Comparison of ENCODE assay signal across 18 cellular contexts in the genomic region with DNA sequence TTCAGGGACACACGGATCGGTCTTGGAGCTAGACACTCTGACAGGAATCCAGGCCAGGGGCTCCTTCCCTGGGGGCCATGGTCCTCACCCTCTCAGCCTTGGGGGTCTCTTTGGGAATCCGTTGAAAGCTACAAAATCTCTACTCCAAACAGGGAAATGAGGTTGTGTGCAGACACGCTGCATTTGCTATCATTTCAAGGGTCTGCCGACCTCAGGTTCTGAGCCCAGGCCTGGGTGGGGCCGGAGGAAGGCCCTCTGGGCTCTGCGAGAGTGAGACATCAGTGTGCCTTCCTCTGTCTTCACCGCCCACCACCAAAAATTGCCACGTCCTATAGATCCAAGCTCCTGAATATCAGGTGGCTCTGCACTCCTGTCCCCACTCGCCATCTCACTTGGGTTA.
"Had no signal": no experiment of that assay in that cellular context is flagged by ENCODE, and none has a peak within 500 bp of the region (broad histone marks: within the 10 kb centered on the region; RNA-seq: fewer than 3 reads in every experiment).

No MANE protein-coding gene starts in this region.

- H3K9me3 Mint-ChIP-seq: natural killer cell, neural crest cell, type B pancreatic cell had no signal

- H3K27ac ChIP-seq: heart right ventricle, right atrium auricular region, sigmoid colon, skin epidermis, suprapubic skin, thyroid gland, uterus had no signal

- H3K4me3 ChIP-seq: dorsolateral prefrontal cortex, heart right ventricle, right atrium auricular region, sigmoid colon, skin epidermis, suprapubic skin, thyroid gland, uterus had no signal

- H3K27ac Mint-ChIP-seq: natural killer cell, type B pancreatic cell had no signal

- DNase-seq: cortex of kidney; effector CD8-positive, alpha-beta T cell; foreskin melanocyte; heart right ventricle; hypothalamus; natural killer cell; occipital lobe; sigmoid colon; stimulated activated CD4-positive, alpha-beta T cell treated with anti-CD3 and anti-CD28 coated beads, Interleukin-12 subunit alpha, Interleukin-12 subunit beta, amount 100 ng/mL, for 4 hours; stimulated activated naive CD8-positive, alpha-beta T cell treated with anti-CD3 and anti-CD28 coated beads, Interleukin-15, Interleukin-2, amounts not matched to agents 100 U/mL and 50 U/mL, for 24 hours; thyroid gland; uterus had no signal

- ATAC-seq: natural killer cell; stimulated activated naive CD8-positive, alpha-beta T cell treated with anti-CD3 and anti-CD28 coated beads, Interleukin-15, Interleukin-2, amounts not matched to agents 100 U/mL and 50 U/mL, for 24 hours had no signal

- H3K4me1 Mint-ChIP-seq: natural killer cell had no signal

- H3K4me1 ChIP-seq: right atrium auricular region, sigmoid colon, suprapubic skin, uterus had no signal

- H3K27me3 ChIP-seq: right atrium auricular region, thyroid gland, uterus had no signal

- H3K36me3 Mint-ChIP-seq: natural killer cell, type B pancreatic cell had no signal

- H3K9me3 ChIP-seq: heart right ventricle, right atrium auricular region, suprapubic skin, thyroid gland, uterus had no signal

- H3K4me3 Mint-ChIP-seq: natural killer cell, neural crest cell, type B pancreatic cell had no signal

- H3K36me3 ChIP-seq: heart right ventricle, right atrium auricular region, sigmoid colon, suprapubic skin, thyroid gland, uterus had no signal
